In the genomic region with DNA sequence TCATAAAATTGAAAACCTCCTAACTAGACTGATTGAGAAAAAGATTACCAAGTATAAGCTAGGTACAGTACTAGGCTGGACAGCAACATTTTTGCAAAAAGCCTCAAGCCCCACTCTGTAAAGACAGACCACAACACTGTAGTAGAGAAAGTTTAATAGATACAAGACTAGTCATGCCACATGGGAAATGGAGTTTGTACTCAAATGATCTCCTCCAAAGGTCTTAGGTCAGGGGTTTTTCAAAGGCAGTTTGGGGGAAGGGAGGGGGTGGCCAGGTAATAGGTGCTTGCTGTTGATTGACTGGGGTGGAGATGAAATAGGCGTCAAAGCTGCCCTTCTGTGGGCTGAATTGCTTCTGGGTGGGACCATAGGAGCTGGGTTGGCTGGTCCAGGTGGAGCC, we compare ENCODE assay signal across 32 cellular contexts. TPM values are rescaled to one million over a fixed set of nuclear protein-coding genes. Genes with fewer than 3 reads are reported as not detected.
"Had no signal": no experiment of that assay in that cellular context is flagged by ENCODE, and none has a peak within 500 bp of the region (broad histone marks: within the 10 kb centered on the region; RNA-seq: fewer than 3 reads in every experiment).

No MANE protein-coding gene starts in this region.

- H3K4me1 ChIP-seq: neural progenitor cell, parathyroid adenoma, psoas muscle, spleen, suprapubic skin, testis, tibial artery, transverse colon, upper lobe of right lung, uterus had no signal

- H3K4me1 Mint-ChIP-seq: natural killer cell; nephron; neural progenitor cell; stimulated activated memory B cell treated with anti-CD40 and anti-IgM and Interleukin-4, amounts not matched to agents 10 μg/mL and 1 μg/mL and 100 μg/mL, for 72 hours; stimulated activated naive CD8-positive, alpha-beta T cell treated with anti-CD3 and anti-CD28 coated beads, Interleukin-15, amount 100 ng/mL, for 72 hours had no signal

- H3K36me3 Mint-ChIP-seq: neural progenitor cell; stimulated activated memory B cell treated with anti-CD40 and anti-IgM and Interleukin-4, amounts not matched to agents 10 μg/mL and 1 μg/mL and 100 μg/mL, for 72 hours had no signal

- H3K36me3 ChIP-seq: ovary, spleen, suprapubic skin, tibial artery, upper lobe of right lung, uterus had no signal

- DNase-seq: natural killer cell; occipital lobe; ovary; posterior cingulate gyrus; psoas muscle; right cardiac atrium; spleen; stimulated activated CD4-positive, alpha-beta T cell treated with anti-CD3 and anti-CD28 coated beads, Interleukin-12 subunit alpha, Interleukin-12 subunit beta, amount 100 ng/mL, for 4 hours; stimulated activated CD4-positive, alpha-beta T cell treated with anti-CD3 and anti-CD28 coated beads, Interleukin-1b, Interleukin-23, amount 100 ng/mL, for 48 hours; stimulated activated CD4-positive, alpha-beta T cell treated with anti-CD3 and anti-CD28 coated beads, Interleukin-4, amount 100 ng/mL, for 1 hour; stimulated activated CD4-positive, alpha-beta T cell treated with anti-CD3 and anti-CD28 coated beads, Interleukin-4, amount 100 ng/mL, for 4 hours; stimulated activated CD8-positive, alpha-beta memory T cell treated with anti-CD3 and anti-CD28 coated beads, Interleukin-4, amount 100 ng/mL, for 48 hours; stimulated activated naive CD4-positive, alpha-beta T cell; stimulated activated naive CD8-positive, alpha-beta T cell treated with anti-CD3 and anti-CD28 coated beads, Interleukin-15, amount 100 ng/mL, for 72 hours; stimulated activated naive CD8-positive, alpha-beta T cell treated with anti-CD3 and anti-CD28 coated beads, Interleukin-15, Interleukin-2, amounts not matched to agents 100 U/mL and 50 U/mL, for 24 hours; substantia nigra; testis; tibial artery; transverse colon; upper lobe of right lung; uterus had no signal

- H3K27me3 Mint-ChIP-seq: progenitor cell of endocrine pancreas; stimulated activated naive CD8-positive, alpha-beta T cell treated with anti-CD3 and anti-CD28 coated beads, Interleukin-15, amount 100 ng/mL, for 72 hours; type B pancreatic cell had no signal

- H3K4me3 ChIP-seq: neural progenitor cell, ovary, psoas muscle, skin epidermis, smooth muscle cell, spleen, suprapubic skin, testis, tibial artery, transverse colon, upper lobe of right lung, uterus had no signal

- H3K9me3 ChIP-seq: ovary, psoas muscle, testis, upper lobe of right lung had no signal

- H3K27ac ChIP-seq: neural progenitor cell, ovary, parathyroid adenoma, psoas muscle, skin epidermis, spleen, suprapubic skin, testis, tibial artery, transverse colon, upper lobe of right lung, uterus had no signal

- H3K27me3 ChIP-seq: neural progenitor cell, ovary, spleen, suprapubic skin, testis, tibial artery, transverse colon, upper lobe of right lung, uterus had no signal

- H3K27ac Mint-ChIP-seq: natural killer cell; nephron; neural progenitor cell; progenitor cell of endocrine pancreas; stimulated activated memory B cell treated with anti-CD40 and anti-IgM and Interleukin-4, amounts not matched to agents 10 μg/mL and 1 μg/mL and 100 μg/mL, for 72 hours; stimulated activated naive CD8-positive, alpha-beta T cell treated with anti-CD3 and anti-CD28 coated beads, Interleukin-15, amount 100 ng/mL, for 72 hours; type B pancreatic cell had no signal

- H3K4me3 Mint-ChIP-seq: natural killer cell; nephron; neural progenitor cell; stimulated activated memory B cell treated with anti-CD40 and anti-IgM and Interleukin-4, amounts not matched to agents 10 μg/mL and 1 μg/mL and 100 μg/mL, for 72 hours; stimulated activated naive CD8-positive, alpha-beta T cell treated with anti-CD3 and anti-CD28 coated beads, Interleukin-15, amount 100 ng/mL, for 72 hours; type B pancreatic cell had no signal

- ATAC-seq: natural killer cell; psoas muscle; right cardiac atrium; sciatic nerve; stimulated activated memory B cell treated with anti-CD40 and anti-IgM and Interleukin-4, amounts not matched to agents 10 μg/mL and 1 μg/mL and 100 μg/mL, for 72 hours; stimulated activated naive CD8-positive, alpha-beta T cell treated with anti-CD3 and anti-CD28 coated beads, Interleukin-15, amount 100 ng/mL, for 72 hours; stimulated activated naive CD8-positive, alpha-beta T cell treated with anti-CD3 and anti-CD28 coated beads, Interleukin-15, Interleukin-2, amounts not matched to agents 100 U/mL and 50 U/mL, for 24 hours; upper lobe of right lung had no signal

RNA-seq across cellular contexts. Expression of a gene that starts 14.2 kb away (rescaled TPM):
- total RNA-seq: natural killer cell, occipital lobe, osteoblast, upper lobe of right lung had no signal
